In the genomic region with DNA sequence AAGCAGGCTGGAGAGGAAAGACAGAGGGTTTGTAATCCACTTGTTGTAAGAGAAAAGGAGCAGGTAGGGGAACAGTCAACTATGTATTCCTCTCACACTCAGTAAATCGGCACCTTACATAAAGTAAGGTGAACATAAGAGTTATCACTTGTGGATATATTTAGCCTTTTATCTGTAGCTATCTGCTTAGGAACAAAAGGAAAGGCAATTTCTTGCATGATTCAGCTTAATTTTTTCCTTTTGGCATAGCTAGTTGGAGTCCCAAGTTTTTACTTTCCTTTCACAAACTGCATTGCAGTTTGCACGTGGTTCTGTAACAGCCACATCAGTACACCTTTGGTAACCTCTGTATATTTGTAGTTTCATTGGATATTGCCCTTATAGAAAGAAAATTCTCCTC, we compare ENCODE assay signal across 24 cellular contexts.
DNase-seq lines count a peak whose midpoint lies in the region; ATAC-seq, FAIRE-seq and TF ChIP-seq lines count a peak whose summit lies in the region.
"Had no signal": no experiment of that assay in that cellular context is flagged by ENCODE, and none has a peak within 500 bp of the region (broad histone marks: within the 10 kb centered on the region; RNA-seq: fewer than 3 reads in every experiment).

No MANE protein-coding gene starts in this region.

- DNase-seq in K562 (ENCODE audit: extremely low read depth in 1 of 4, low spot score in 3 of 4) (no peak), fibroblast of peridontal ligament (ENCODE audit: extremely low read depth) (peak; percentile 8), mucosa of descending colon (no peak), type B pancreatic cell (ENCODE audit: extremely low spot score, unreplicated experiment) (no peak), left ventricle myocardium superior (no peak), neural progenitor cell (ENCODE audit: low spot score) (no peak)
- no peak for DNase-seq in activated CD4-positive, alpha-beta T cell treated with anti-CD3 and anti-CD28 coated beads, Interleukin-2, amount 50 U/mL, for 48 hours
- DNase-seq: CD4-positive, alpha-beta T cell; COR-L47; MV-4-11; NCI-H1105 treated with DMSO at 0.1 percent for 48 hours; NCI-H1694 treated with DMSO at 0.1 percent for 48 hours; NCI-H446 treated with DMSO at 0.1 percent for 48 hours; NCI-H526 treated with DMSO at 0.1 percent for 48 hours; PC-3; SHP77 treated with DMSO at 0.1 percent for 48 hours; SK-N-SH had no signal

- no peak for TF ChIP-seq POLR2A in K562 (conservative IDR thresholded peaks at IDR 0.05)

- intact Hi-C loops in K562 (cut with micrococcal nuclease) (no loop called here), mucosa of descending colon (cut with DNase I, micrococcal nuclease) (no loop called here), left ventricle myocardium superior (cut with micrococcal nuclease) (no loop called here)

- no peaks in the 10 kb centered on the region for H3F3A ChIP-seq in neural progenitor cell (ENCODE audit: low read depth)

- POLR2A ChIA-PET in K562 (lab: Yijun Ruan, JAX) = no interaction called here

- TF ChIP-seq EP300 in K562 (IDR thresholded peaks at IDR 0.05; ENCODE audit: low read length) = no peak

- H3K27ac Mint-ChIP-seq in type B pancreatic cell (peak overlapping the region; percentile 91), neural progenitor cell (no peak overlapping the region)
- H3K27ac Mint-ChIP-seq: CD4-positive, alpha-beta T cell had no signal

- H3K4me3 ChIP-seq in K562 = no peak overlapping the region
- H3K4me3 ChIP-seq in mucosa of descending colon = no peak overlapping the region
- H3K4me3 ChIP-seq in neural progenitor cell = no peak overlapping the region
- H3K4me3 ChIP-seq: BLaER1 had no signal

- no peaks in the 10 kb centered on the region for H3K9me1 ChIP-seq in K562 (ENCODE audit: control insufficient read depth, insufficient read depth, low read length)

- H3K79me2 ChIP-seq in K562 (ENCODE audit: control insufficient read depth, insufficient read depth, low read length) = no peaks in the 10 kb centered on the region
- H3K79me2 ChIP-seq in neural progenitor cell (ENCODE audit: low read depth) = no peaks in the 10 kb centered on the region

- H4K20me1 ChIP-seq in K562 (replicated peaks; ENCODE audit: control insufficient read depth, insufficient read depth, low read length) (no peaks in the 10 kb centered on the region), neural progenitor cell (ENCODE audit: low read depth) (no peaks in the 10 kb centered on the region)
- H4K20me1 ChIP-seq: BLaER1 had no signal

- no peaks in the 10 kb centered on the region for H3K27me3 Mint-ChIP-seq in type B pancreatic cell
- H3K27me3 Mint-ChIP-seq in neural progenitor cell (ENCODE audit: insufficient read depth, low read depth) = peaks cover 6% of the 10 kb centered on the region
- H3K27me3 Mint-ChIP-seq: CD4-positive, alpha-beta T cell had no signal

- H3K4me3 Mint-ChIP-seq in type B pancreatic cell (peak overlapping the region; percentile 75), neural progenitor cell (no peak overlapping the region)
- H3K4me3 Mint-ChIP-seq: CD4-positive, alpha-beta T cell had no signal

- no peaks in the 10 kb centered on the region for H3K36me3 ChIP-seq in K562 (ENCODE audit: control insufficient read depth, insufficient read depth, low read length)
- H3K36me3 ChIP-seq in mucosa of descending colon (ENCODE audit: low read depth) = no peaks in the 10 kb centered on the region
- no peaks in the 10 kb centered on the region for H3K36me3 ChIP-seq in neural progenitor cell
- H3K36me3 ChIP-seq: BLaER1 had no signal

- no peaks in the 10 kb centered on the region for H3K4me1 ChIP-seq in K562 (replicated peaks in 1 of 2; ENCODE audit: control insufficient read depth in 2 of 2, insufficient read depth in 2 of 2, low read length in 2 of 2)
- H3K4me1 ChIP-seq in mucosa of descending colon (ENCODE audit: low read depth) = peaks cover 9% of the 10 kb centered on the region
- peaks cover 1% of the 10 kb centered on the region for H3K4me1 ChIP-seq in neural progenitor cell
- H3K4me1 ChIP-seq: BLaER1 had no signal

- peaks cover 20% of the 10 kb centered on the region for H3K4me1 Mint-ChIP-seq in type B pancreatic cell (ENCODE audit: unreplicated experiment)
- peaks cover 14% of the 10 kb centered on the region for H3K4me1 Mint-ChIP-seq in neural progenitor cell

- TF ChIP-seq CTCF in K562 (IDR thresholded peaks at IDR 0.05 in 2 of 3, conservative IDR thresholded peaks at IDR 0.05 in 1 of 3; ENCODE audit: insufficient read depth in 2 of 3, low read depth in 1 of 3, low read length in 3 of 3) = no peak
- no peak for TF ChIP-seq CTCF in mucosa of descending colon (IDR thresholded peaks at IDR 0.05)
- no peak for TF ChIP-seq CTCF in type B pancreatic cell (conservative IDR thresholded peaks at IDR 0.05)
- no peak for TF ChIP-seq CTCF in neural progenitor cell (IDR thresholded peaks at IDR 0.05)

- H3K27ac ChIP-seq in K562 (ENCODE audit: extremely low read depth, low read depth, low read length) = no peak overlapping the region
- no peak overlapping the region for H3K27ac ChIP-seq in neural progenitor cell
- H3K27ac ChIP-seq: BLaER1, KMS-11, RWPE1 had no signal

- no peak for TF ChIP-seq RAD21 in K562 (CRISPR knock-in tag; conservative IDR thresholded peaks at IDR 0.05 in 1 of 2, IDR thresholded peaks at IDR 0.05 in 1 of 2)

- no TSS peak for BruUV-seq in K562 (replicated peaks; lab: Mats Ljungman, UMichigan)

- FAIRE-seq in K562 (lab: Jason Lieb, UNC) = no peak
- FAIRE-seq: GM12891, H1, HTR-8/SVneo had no signal

- CTCF ChIA-PET in K562 (lab: Yijun Ruan, JAX; ENCODE audit: low intra/inter-chr PET ratio) = no interaction called here

- in situ Hi-C loops in K562 (cut with MboI) = no loop called here

- H3K4me2 ChIP-seq in K562 (ENCODE audit: insufficient read depth, low read length) (no peak overlapping the region), neural progenitor cell (no peak overlapping the region)
- H3K4me2 ChIP-seq: BLaER1, KMS-11, SK-N-SH had no signal

- H2AFZ ChIP-seq in K562 (ENCODE audit: low read depth, low read length) = no peak overlapping the region
- no peak overlapping the region for H2AFZ ChIP-seq in neural progenitor cell (replicated peaks)

- no peaks in the 10 kb centered on the region for H3K27me3 ChIP-seq in K562 (ENCODE audit: control insufficient read depth in 2 of 2, insufficient read depth in 2 of 2, low read length in 2 of 2)
- no peaks in the 10 kb centered on the region for H3K27me3 ChIP-seq in neural progenitor cell
- H3K27me3 ChIP-seq: BLaER1 had no signal

- H3K36me3 Mint-ChIP-seq in type B pancreatic cell (no peaks in the 10 kb centered on the region), neural progenitor cell (no peaks in the 10 kb centered on the region)

- H3K9me3 ChIP-seq in K562 (replicated peaks; ENCODE audit: control insufficient read depth, insufficient read depth, low read depth, low read length) = no peaks in the 10 kb centered on the region
- H3K9me3 ChIP-seq in mucosa of descending colon = no peaks in the 10 kb centered on the region
- H3K9me3 ChIP-seq in neural progenitor cell (ENCODE audit: low read depth) = no peaks in the 10 kb centered on the region
- H3K9me3 ChIP-seq: BLaER1, SK-N-SH had no signal

- H3K9me3 Mint-ChIP-seq in type B pancreatic cell (peaks cover 23% of the 10 kb centered on the region), neural progenitor cell (no peaks in the 10 kb centered on the region)
- H3K9me3 Mint-ChIP-seq: CD4-positive, alpha-beta T cell had no signal

- H3K9ac ChIP-seq in K562 (ENCODE audit: insufficient read depth in 1 of 2, low read depth in 2 of 2, low read length in 2 of 2) = no peak overlapping the region
- no peak overlapping the region for H3K9ac ChIP-seq in neural progenitor cell
- H3K9ac ChIP-seq: BLaER1, KMS-11, SK-N-SH had no signal

- ATAC-seq in K562 (no peak), mucosa of descending colon (peak; percentile 37), left ventricle myocardium superior (no peak)
- ATAC-seq: HCT116, PC-3 had no signal

- 0% methylated on average over 2 of the region's 2 CpGs for WGBS in K562 (ENCODE audit: insufficient coverage, low coverage, missing lambda C conversion rate)

TF ChIP-seq in K562, 482 proteins besides CTCF, POLR2A, EP300 and RAD21 (continues in another document):
- peak; percentile 72 for TF ChIP-seq MAFG (tag; conservative IDR thresholded peaks at IDR 0.05)
- no peak for TF ChIP-seq CBX5 (IDR thresholded peaks at IDR 0.05; ENCODE audit: borderline replicate concordance, low read depth)
- no peak for TF ChIP-seq EHMT2 (IDR thresholded peaks at IDR 0.05)
- TF ChIP-seq ZBTB49 (CRISPR knock-in tag; IDR thresholded peaks at IDR 0.05; ENCODE audit: borderline replicate concordance) = no peak
- no peak for TF ChIP-seq E2F5 (CRISPR knock-in tag; IDR thresholded peaks at IDR 0.05)
- no peak for TF ChIP-seq HNRNPUL1 (IDR thresholded peaks at IDR 0.05; ENCODE audit: low read length)
